ENCODE assay signal across 8 cellular contexts in the genomic region with DNA sequence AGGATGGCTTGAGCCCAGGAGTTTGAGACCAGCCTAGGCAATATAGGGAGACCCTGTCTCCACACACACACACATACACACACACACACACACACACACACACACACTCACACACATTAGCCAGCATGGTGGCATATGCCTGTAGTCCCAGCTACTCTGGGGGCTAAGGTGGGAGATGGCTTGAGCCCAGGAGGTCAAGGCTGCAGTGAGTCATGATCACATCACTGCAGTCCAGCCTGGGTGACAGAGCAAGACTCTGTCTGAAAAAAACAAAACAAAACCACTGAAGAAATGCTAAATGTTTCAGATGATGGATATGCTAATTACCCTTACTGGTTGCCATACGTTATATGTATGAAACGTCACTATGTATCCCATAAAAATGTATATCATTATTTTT. TPM values are rescaled to one million over a fixed set of nuclear protein-coding genes. Genes with fewer than 3 reads are reported as not detected.
DNase-seq lines count a peak whose midpoint lies in the region; FAIRE-seq and TF ChIP-seq lines count a peak whose summit lies in the region.
"Not testable (repeated sequence)": the region's sequence is repeated elsewhere in the genome, so short reads cannot be mapped to it uniquely, and the experiment has no call there.

No MANE protein-coding gene starts in this region.

- BruUV-seq in mammary epithelial cell (replicated peaks; lab: Mats Ljungman, UMichigan): not testable (repeated sequence)

- H2AFZ ChIP-seq in GM23248; mammary epithelial cell (ENCODE audit: low read depth, low read length): not testable (repeated sequence)

- H3K79me2 ChIP-seq in GM23248 (ENCODE audit: insufficient read depth); mammary epithelial cell (ENCODE audit: insufficient read depth, low read length): not testable (repeated sequence)

- H3F3A ChIP-seq in GM23248 (ENCODE audit: insufficient read depth): not testable (repeated sequence)

- CTCF ChIA-PET in mammary epithelial cell (lab: Charles Lee; ENCODE audit: low non-redundant PET): not testable (repeated sequence)

- 19 to 21% methylated on average over 2 of the region's 2 CpGs for WGBS in GM23248 (ENCODE audit: low coverage in 1 of 2, low lambda C conversion rate in 2 of 2, missing lambda C conversion rate in 2 of 2), 2 experiments
- 38 to 53% (median 46%) methylated on average over 2 of the region's 2 CpGs for WGBS in adrenal gland, 4 donors
- WGBS in mammary epithelial cell (ENCODE audit: low coverage, missing lambda C conversion rate): 90% methylated on average over 2 of the region's 2 CpGs

- H3K9me2 ChIP-seq in GM23248 (ENCODE audit: insufficient read depth): not testable (repeated sequence)

- FAIRE-seq in RCC 7860 (lab: Jason Lieb, UNC): not testable (repeated sequence)

- not testable (repeated sequence) for H3K9me3 ChIP-seq in GM23248 (ENCODE audit: low read depth); adrenal gland (replicated peaks in 1 of 3); mammary epithelial cell (replicated peaks; ENCODE audit: insufficient read depth, low read length)

- H3K27me3 ChIP-seq in GM23248 (replicated peaks; ENCODE audit: insufficient read depth); adrenal gland; mammary epithelial cell (ENCODE audit: insufficient read depth, low read length); kidney epithelial cell (ENCODE audit: control insufficient read depth, insufficient read depth, low read length): not testable (repeated sequence)

- H3K36me3 ChIP-seq in GM23248 (ENCODE audit: low read depth); adrenal gland (replicated peaks in 1 of 2); mammary epithelial cell (ENCODE audit: insufficient read depth, low read length); kidney epithelial cell (ENCODE audit: control insufficient read depth, insufficient read depth, low read length): not testable (repeated sequence)

- not testable (repeated sequence) for H3K9ac ChIP-seq in GM23248; mammary epithelial cell (ENCODE audit: insufficient read depth, low read length)

- in situ Hi-C loops in GM23248 (cut with MboI); mammary epithelial cell (cut with MboI; ENCODE audit: low sequenced_read_pairs in 2 of 2): not testable (repeated sequence)

- TF ChIP-seq CTCF in adrenal gland (IDR thresholded peaks at IDR 0.05); mammary epithelial cell (conservative IDR thresholded peaks at IDR 0.05 in 1 of 2, IDR thresholded peaks at IDR 0.05 in 1 of 2; ENCODE audit: extremely low read depth in 1 of 2, insufficient read depth in 1 of 2, low read depth in 1 of 2, low read length in 2 of 2); kidney epithelial cell (IDR thresholded peaks at IDR 0.05; ENCODE audit: insufficient read depth, low read length, poor library complexity, severe bottlenecking): not testable (repeated sequence)

- not testable (repeated sequence) for H3K4me2 ChIP-seq in GM23248 (ENCODE audit: unreplicated experiment); mammary epithelial cell (ENCODE audit: insufficient read depth, low read depth, low read length)

- not testable (repeated sequence) for H4K20me1 ChIP-seq in GM23248 (ENCODE audit: insufficient read depth); mammary epithelial cell (ENCODE audit: insufficient read depth, low read length)

- intact Hi-C loops in adrenal gland (cut with DNase I); mammary epithelial cell (cut with micrococcal nuclease): not testable (repeated sequence)

- dilution Hi-C loops in mammary epithelial cell (cut with HindIII; ENCODE audit: low sequenced_read_pairs): not testable (repeated sequence)

- not testable (repeated sequence) for H3K4me3 ChIP-seq in GM23248; adrenal gland; mammary epithelial cell (replicated peaks in 1 of 3; ENCODE audit: insufficient read depth in 1 of 3, low read depth in 2 of 3, low read length in 3 of 3); kidney epithelial cell (ENCODE audit: low read depth, low read length)

- TF ChIP-seq POLR2A in adrenal gland (IDR thresholded peaks at IDR 0.05): not testable (repeated sequence)

- DNase-seq in A172 (ENCODE audit: low spot score) (peak; percentile 27), GM23248 (peak; percentile 30), HT1080 (ENCODE audit: low read depth) (peak; percentile 66), RCC 7860 (ENCODE audit: low spot score) (peak; percentile 41), adrenal gland (peak in 5 of 7 donors; percentile 29 to 39 (median 34)), mammary epithelial cell (peak; percentile 9), kidney epithelial cell (ENCODE audit: low read depth) (peak; percentile 9), renal cortical epithelial cell (ENCODE audit: low read depth) (peak; percentile 40)

- H3K4me1 ChIP-seq in GM23248 (ENCODE audit: insufficient read depth) (peaks cover 12% of the 10 kb centered on the region), adrenal gland (replicated peaks in 1 of 2) (peaks cover 0 to 10% of the 10 kb centered on the region in 2 donors)
- not testable (repeated sequence) for H3K4me1 ChIP-seq in mammary epithelial cell (ENCODE audit: insufficient read depth, low read length)

- H3K27ac ChIP-seq in GM23248; adrenal gland; mammary epithelial cell (ENCODE audit: insufficient read depth, low read depth, low read length): not testable (repeated sequence)

RNA-seq across cellular contexts. Expression of a gene that starts 45.8 kb away (rescaled TPM):
- 40.0 and 49.6 TPM in 2 replicates for total RNA-seq in A172 (2014; rRNA removed; shearing (Covaris generic))
- 43.3 and 47.3 TPM in 2 replicates for total RNA-seq in GM23248 (2014; rRNA removed; shearing (Covaris generic))
- polyA plus RNA-seq in GM23248 (2016; fragmentation: Nextera tagmentation; extraction: Ambion mirVana) (20.1 and 20.3 TPM in 2 replicates), adrenal gland (10 to 100 TPM; 33.4 to 45.7 (median 43.3) TPM), mammary epithelial cell (10.3 TPM)
- 23.2 and 27.9 TPM in 2 replicates for total RNA-seq in HT1080 (2014; rRNA removed; shearing (Covaris generic))
- polyA plus RNA-seq in HT1080 (2015; cell fraction: cytosol; rRNA removed): 18.1 and 21.2 TPM in 2 replicates
- 41.1 and 46.1 TPM in 2 replicates for polyA plus RNA-seq in HT1080 (2015; cell fraction: nucleus; rRNA removed)
- total RNA-seq in adrenal gland (10 to 100 TPM; 26.7 to 47.1 (median 31.0) TPM), mammary epithelial cell (10 to 100 TPM; 26.0 to 38.8 TPM), kidney epithelial cell (22.8 and 38.7 TPM in 2 replicates), renal cortical epithelial cell (44.3 and 50.5 TPM in 2 replicates)
- 20.9 TPM for polyA minus RNA-seq in mammary epithelial cell

Comparison
In these comparisons a context has a peak if more than half of its experiments do, and no peak if none do; other contexts are left out.
1. DNase-seq: peak in every context shown above with its lines; median percentile 66 in HT1080; 41 in RCC 7860; 40 in renal cortical epithelial cell; 34 in adrenal gland; 30 in GM23248; 27 in A172; 9 in mammary epithelial cell; 9 in kidney epithelial cell.